In genomic region chr16:11345040-11345862, GRCh38 we compare ENCODE assay signal across 8 cellular contexts. TPM values are rescaled to one million over a fixed set of nuclear protein-coding genes. Genes with fewer than 3 reads are reported as not detected.
DNase-seq lines count a peak whose midpoint lies in the region; ATAC-seq, FAIRE-seq and TF ChIP-seq lines count a peak whose summit lies in the region.

Gene RMI2 (plus strand): TSS chr16:11345459. CDS start chr16:11345472, 13 bp downstream.

- H3K27me3 ChIP-seq in WERI-Rb-1 (ENCODE audit: insufficient read depth, low read depth, severe bottlenecking) (no peaks in the 10 kb centered on the region), bronchial epithelial cell (ENCODE audit: control insufficient read depth, insufficient read depth, low read length) (no peaks in the 10 kb centered on the region)

- FAIRE-seq in bronchial epithelial cell (lab: Jason Lieb, UNC) = no peak

- in situ Hi-C loops in GM18951 (cut with MboI; ENCODE audit: low sequenced_read_pairs, unreplicated experiment) = loop anchor here (5.0 kb wide), 1 partner anchor 83 kb away; no protein-coding TSS in a partner anchor

- ATAC-seq in HG03175 (IDR thresholded peaks at IDR 0.05; ENCODE audit: unreplicated experiment) = peak; percentile 99

- H3K27ac ChIP-seq in WERI-Rb-1 = peak within 1 kb of the TSS; percentile 79

- peak; percentile 63 for TF ChIP-seq POLR2A in GM18951 (IDR thresholded peaks at IDR 0.05; ENCODE audit: extremely low read depth, insufficient read depth, insufficient read length)

- H3K4me3 ChIP-seq in WERI-Rb-1 (ENCODE audit: low read depth, low read length) = peak within 1 kb of the TSS; percentile 88
- H3K4me3 ChIP-seq in bronchial epithelial cell (ENCODE audit: low read depth, low read length) = peak within 1 kb of the TSS; percentile 50

- no peak for TF ChIP-seq CTCF in WERI-Rb-1 (IDR thresholded peaks at IDR 0.05; ENCODE audit: low read depth, low read length)
- TF ChIP-seq CTCF in bronchial epithelial cell (IDR thresholded peaks at IDR 0.05; ENCODE audit: insufficient read depth, low read length, severe bottlenecking) = no peak

- no peaks in the 10 kb centered on the region for H3K9me3 ChIP-seq in WERI-Rb-1 (ENCODE audit: severe bottlenecking)

- DNase-seq in AG08396 (ENCODE audit: low spot score) (peak; percentile 100), NCI-H2227 treated with DMSO at 0.1 percent for 48 hours (lab: John Stamatoyannopoulos, UW) (peak; percentile 97), WERI-Rb-1 (peak; percentile 97), bronchial epithelial cell (ENCODE audit: low read depth) (peak; percentile 88), iPS-NIHi7 (ENCODE audit: extremely low spot score) (peak; percentile 99), smooth muscle cell of the brain vasculature (ENCODE audit: low read depth, low spot score) (peak; percentile 86)

- 0 out of 2 replicates have a peak, but pooled peaks cover 3% of the 10 kb centered on the region for H3K36me3 ChIP-seq in WERI-Rb-1
- H3K36me3 ChIP-seq in bronchial epithelial cell (ENCODE audit: control insufficient read depth, insufficient read depth, low read length) = no peaks in the 10 kb centered on the region

RNA-seq across cellular contexts. Expression of gene RMI2, which starts in this region (rescaled TPM):
- total RNA-seq in bronchial epithelial cell = 2.6 and 3.8 TPM in 2 replicates

Comparison
In these comparisons a context has a peak if more than half of its experiments do, and no peak if none do; other contexts are left out.
1. Peak in every context shown above with its lines: DNase-seq, ATAC-seq, H3K4me3 ChIP-seq and H3K27ac ChIP-seq.